ENCODE assay signal across 8 cellular contexts in genomic region chr20:25195014-25195961, GRCh38. TPM values are rescaled to one million over a fixed set of nuclear protein-coding genes. Genes with fewer than 3 reads are reported as not detected.
DNase-seq lines count a peak whose midpoint lies in the region; ATAC-seq and TF ChIP-seq lines count a peak whose summit lies in the region.

TSS of gene ENTPD6 (plus strand) at chr20:25195712. CDS start at chr20:25206537, 10,825 bp downstream.

- H3K4me3 ChIP-seq in NT2/D1 (ENCODE audit: insufficient read length, low read depth): peak within 1 kb of the TSS; percentile 72

- no peaks in the 10 kb centered on the region for H3K27me3 Mint-ChIP-seq in Calu3 (ENCODE audit: unreplicated experiment)
- peaks cover 4% of the 10 kb centered on the region for H3K27me3 Mint-ChIP-seq in endothelial cell (ENCODE audit: unreplicated experiment)

- H3K27ac Mint-ChIP-seq in Calu3 (ENCODE audit: unreplicated experiment) (peak within 1 kb of the TSS; percentile 79), endothelial cell (ENCODE audit: unreplicated experiment) (no peak within 1 kb of the TSS)

- intact Hi-C loops in Calu3 (cut with micrococcal nuclease; ENCODE audit: unreplicated experiment): no loop called here

- H3K36me3 Mint-ChIP-seq in Calu3 (ENCODE audit: insufficient read depth, unreplicated experiment): peaks cover 28% of the 10 kb centered on the region
- H3K36me3 Mint-ChIP-seq in endothelial cell (ENCODE audit: low read depth, unreplicated experiment): no peaks in the 10 kb centered on the region

- CTCF ChIA-PET in Calu3 (lab: Charles Lee): interaction anchor here (0.5 kb wide), 1 partner anchor 368 kb away, joined by 3 read pairs; no protein-coding TSS in a partner anchor

- DNase-seq in Calu3 (peak; percentile 80), HUDEP-2 (lab: John Stamatoyannopoulos, UW; ENCODE audit: unreplicated experiment in 76 of 76) (peak in 74 of 76 experiments; percentile 10 to 92 (median 81)), NT2/D1 (ENCODE audit: low read depth, low spot score) (peak; percentile 36), endothelial cell (ENCODE audit: low spot score) (peak; percentile 90), middle frontal gyrus (ENCODE audit: extremely low spot score, low spot score) (peak; percentile 91)
- peak; percentile 93 for DNase-seq in activated CD8-positive, alpha-beta memory T cell treated with anti-CD3 and anti-CD28 coated beads, Interleukin-2, amount 50 U/mL, for 4 hours
- DNase-seq in stimulated activated CD8-positive, alpha-beta memory T cell treated with anti-CD3 and anti-CD28 coated beads, Interleukin-2, amount 100 ng/mL, for 1 hour (ENCODE audit: low read depth in 2 of 2): peak; percentile 87 to 88

- ATAC-seq in GM21390 (IDR thresholded peaks at IDR 0.05; ENCODE audit: unreplicated experiment): peak; percentile 75

- peaks cover 6% of the 10 kb centered on the region for H3K36me3 ChIP-seq in NT2/D1 (ENCODE audit: insufficient read depth, insufficient read length, low read length)

- peaks cover 5% of the 10 kb centered on the region for H3K4me1 ChIP-seq in NT2/D1 (ENCODE audit: insufficient read depth, insufficient read length)

- H3K4me3 Mint-ChIP-seq in Calu3 (ENCODE audit: low read depth, unreplicated experiment) (peak within 1 kb of the TSS; percentile 91), endothelial cell (ENCODE audit: unreplicated experiment) (peak within 1 kb of the TSS; percentile 97)

- H3K9ac ChIP-seq in NT2/D1 (ENCODE audit: insufficient read length, low read depth): peak within 1 kb of the TSS; percentile 83

- H3K9me3 Mint-ChIP-seq in Calu3 (ENCODE audit: low read depth, unreplicated experiment): no peaks in the 10 kb centered on the region
- peaks cover 4% of the 10 kb centered on the region for H3K9me3 Mint-ChIP-seq in endothelial cell (ENCODE audit: unreplicated experiment)

- H3K9me3 ChIP-seq in NT2/D1 (ENCODE audit: insufficient read depth, low read length): no peaks in the 10 kb centered on the region

- H3K27me3 ChIP-seq in NT2/D1 (ENCODE audit: insufficient read depth, insufficient read length): peaks cover 7% of the 10 kb centered on the region

- H3K4me1 Mint-ChIP-seq in Calu3 (ENCODE audit: low read depth, unreplicated experiment) (peaks cover 23% of the 10 kb centered on the region), endothelial cell (ENCODE audit: unreplicated experiment) (peaks cover 7% of the 10 kb centered on the region)

- no peak for TF ChIP-seq CTCF in Calu3 (IDR thresholded peaks at IDR 0.05; ENCODE audit: unreplicated experiment)
- no peak for TF ChIP-seq CTCF in endothelial cell (IDR thresholded peaks at IDR 0.05; ENCODE audit: unreplicated experiment)

- TSS peak; percentile 69 for BruUV-seq in Calu3 (replicated peaks; lab: Mats Ljungman, UMichigan)

RNA-seq across cellular contexts. Expression of gene ENTPD6, which starts in this region (rescaled TPM):
- total RNA-seq in Calu3 (2022) (56.3 and 61.5 TPM in 2 replicates), endothelial cell (ENCODE audit: unreplicated experiment) (43.0 TPM)

Comparison
In these comparisons a context has a peak if more than half of its experiments do, and no peak if none do; other contexts are left out.
1. Peak in every context shown above with its lines: DNase-seq, ATAC-seq and H3K4me3 ChIP-seq.
2. DNase-seq: peak in every context shown above with its lines; median percentile 93 in activated CD8-positive, alpha-beta memory T cell treated with anti-CD3 and anti-CD28 coated beads, Interleukin-2, amount 50 U/mL, for 4 hours; 91 in middle frontal gyrus; 90 in endothelial cell; 88 in stimulated activated CD8-positive, alpha-beta memory T cell treated with anti-CD3 and anti-CD28 coated beads, Interleukin-2, amount 100 ng/mL, for 1 hour; 81 in HUDEP-2; 80 in Calu3; 36 in NT2/D1.